Comparison of ENCODE assay signal across 9 cellular contexts in genomic region chr5:134523543-134524136, GRCh38. TPM values are rescaled to one million over a fixed set of nuclear protein-coding genes. Genes with fewer than 3 reads are reported as not detected.
DNase-seq lines count a peak whose midpoint lies in the region; ATAC-seq and TF ChIP-seq lines count a peak whose summit lies in the region.
"Had no signal": no experiment of that assay in that cellular context is flagged by ENCODE, and none has a peak within 500 bp of the region (broad histone marks: within the 10 kb centered on the region; RNA-seq: fewer than 3 reads in every experiment).

No MANE protein-coding gene starts in this region.

- no peak for ATAC-seq in activated T-cell treated with anti-CD3 and anti-CD28 coated beads, Interleukin-2, amount 50 U/mL, for 4 hours
- ATAC-seq in left lung (no peak), HG03025 (IDR thresholded peaks at IDR 0.05; ENCODE audit: low FRiP score, unreplicated experiment) (no peak), HG03565 (IDR thresholded peaks at IDR 0.05; ENCODE audit: unreplicated experiment) (no peak)

- H3K36me3 Mint-ChIP-seq in activated T-cell treated with anti-CD3 and anti-CD28 coated beads, Interleukin-2, amount 50 U/mL, for 4 hours (ENCODE audit: insufficient read depth), result no peaks in the 10 kb centered on the region

- H3K27ac ChIP-seq in angular gyrus (ENCODE audit: low read depth, low read length), result peak overlapping the region; percentile 97
- H3K27ac ChIP-seq in left lung, result peak overlapping the region; percentile 91 to 94
- peak overlapping the region; percentile 97 to 99 for H3K27ac ChIP-seq in tibial artery

- peak overlapping the region; percentile 76 to 98 for H3K4me3 ChIP-seq in left lung
- peak overlapping the region; percentile 75 to 95 for H3K4me3 ChIP-seq in tibial artery

- intact Hi-C loops in left lung (cut with DNase I), result loop anchor here in 1 of 2 donors (10.0 kb wide), 1 partner anchor 109 kb away; the partner anchor contains the start of gene CDKN2AIPNL
- intact Hi-C loops in tibial artery (cut with DNase I; ENCODE audit: low total_unique reads), result loop anchor here (2.0 to 10.0 kb wide), 2 partner anchors 57 to 299 kb away; partner anchors contain the start of gene PPP2CA

- no peak for TF ChIP-seq CTCF in left lung (IDR thresholded peaks at IDR 0.05)
- no peak for TF ChIP-seq CTCF in tibial artery (IDR thresholded peaks at IDR 0.05)

- H3K27me3 ChIP-seq in left lung (no peaks in the 10 kb centered on the region), tibial artery (no peaks in the 10 kb centered on the region)

- no peaks in the 10 kb centered on the region for H3K9me3 Mint-ChIP-seq in activated T-cell treated with anti-CD3 and anti-CD28 coated beads, Interleukin-2, amount 50 U/mL, for 4 hours

- H3K4me1 Mint-ChIP-seq in activated T-cell treated with anti-CD3 and anti-CD28 coated beads, Interleukin-2, amount 50 U/mL, for 4 hours (ENCODE audit: low read depth), result peaks cover 13% of the 10 kb centered on the region

- H3K4me1 ChIP-seq in left lung, result peaks cover 10 to 24% of the 10 kb centered on the region in 2 donors
- peaks cover 0 to 19% (median 15%) of the 10 kb centered on the region in 4 donors for H3K4me1 ChIP-seq in tibial artery

- DNase-seq in activated T-cell treated with anti-CD3 and anti-CD28 coated beads, Interleukin-2, amount 50 U/mL, for 4 hours, result no peak
- no peak for DNase-seq in activated T-cell treated with anti-CD3 and anti-CD28 coated beads, Interleukin-2, amount 50 U/mL, for 48 hours
- no peak for DNase-seq in left lung
- DNase-seq in tibial artery, result no peak
- no peak for DNase-seq in nucleus accumbens (lab: John Stamatoyannopoulos, UW)
- DNase-seq: SIG-M5 had no signal

- no peaks in the 10 kb centered on the region for H3K27me3 Mint-ChIP-seq in activated T-cell treated with anti-CD3 and anti-CD28 coated beads, Interleukin-2, amount 50 U/mL, for 4 hours (ENCODE audit: low read depth)

- H3K9me3 ChIP-seq in left lung, result no peaks in the 10 kb centered on the region
- H3K9me3 ChIP-seq in tibial artery, result no peaks in the 10 kb centered on the region

- peak overlapping the region; percentile 99 for H3K4me3 Mint-ChIP-seq in activated T-cell treated with anti-CD3 and anti-CD28 coated beads, Interleukin-2, amount 50 U/mL, for 4 hours

- no peaks in the 10 kb centered on the region for H3K36me3 ChIP-seq in left lung
- no peaks in the 10 kb centered on the region for H3K36me3 ChIP-seq in tibial artery

RNA-seq across cellular contexts. Expression of gene JADE2, which starts 1.8 kb away (rescaled TPM):
- total RNA-seq in activated T-cell treated with anti-CD3 and anti-CD28 coated beads, Interleukin-2, amount 50 U/mL, for 4 hours, result 10 to 100 TPM; 73.6 to 83.6 (median 76.8) TPM
- 10 to 100 TPM; 36.8 to 51.1 TPM for total RNA-seq in left lung
